Comparison of ENCODE assay signal across 24 cellular contexts in the genomic region with DNA sequence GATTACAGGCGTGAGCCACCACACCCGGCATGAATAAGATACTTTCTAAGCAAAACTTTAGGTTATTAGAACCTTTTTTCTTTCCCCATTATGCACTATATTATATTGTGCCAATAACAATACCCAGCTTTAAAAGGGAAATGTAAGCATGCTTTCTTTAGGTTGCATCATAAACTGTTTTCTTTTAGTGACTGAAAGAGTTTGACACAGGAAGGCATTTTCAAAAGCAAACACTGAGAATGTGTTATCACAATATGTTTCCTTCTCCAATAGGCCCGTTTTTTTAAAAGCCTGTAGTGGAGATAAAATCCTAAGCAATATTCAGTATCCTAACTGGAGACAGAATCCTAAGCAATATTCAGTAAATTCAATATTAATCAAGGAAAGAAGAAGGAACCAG. TPM values are rescaled to one million over a fixed set of nuclear protein-coding genes. Genes with fewer than 3 reads are reported as not detected.
DNase-seq lines count a peak whose midpoint lies in the region; FAIRE-seq and TF ChIP-seq lines count a peak whose summit lies in the region.
"Had no signal": no experiment of that assay in that cellular context is flagged by ENCODE, and none has a peak within 500 bp of the region (broad histone marks: within the 10 kb centered on the region; RNA-seq: fewer than 3 reads in every experiment).

No MANE protein-coding gene starts in this region.

- no peaks in the 10 kb centered on the region for H3K36me3 ChIP-seq in adrenal gland (replicated peaks in 1 of 2)
- H3K36me3 ChIP-seq: BLaER1 had no signal

- intact Hi-C loops in adrenal gland (cut with DNase I), result no loop called here

- H3K27ac Mint-ChIP-seq in glutamatergic neuron (ENCODE audit: unreplicated experiment), result no peak overlapping the region
- H3K27ac Mint-ChIP-seq: CD4-positive, alpha-beta memory T cell; HFFc6 had no signal

- no peaks in the 10 kb centered on the region for H3K9me3 ChIP-seq in adrenal gland (replicated peaks in 1 of 3)
- H3K9me3 ChIP-seq: BLaER1, SK-N-SH had no signal

- peaks cover 1% of the 10 kb centered on the region for H3K27me3 Mint-ChIP-seq in glutamatergic neuron (ENCODE audit: unreplicated experiment)

- 62 to 76% (median 70%) methylated on average over 3 of the region's 3 CpGs for WGBS in adrenal gland, 4 donors

- TF ChIP-seq CTCF in AG10803 (conservative IDR thresholded peaks at IDR 0.05; ENCODE audit: low read length), result no peak
- TF ChIP-seq CTCF in cardiac fibroblast (IDR thresholded peaks at IDR 0.05; ENCODE audit: low read depth, low read length), result no peak
- TF ChIP-seq CTCF in fibroblast of pulmonary artery (IDR thresholded peaks at IDR 0.05; ENCODE audit: low read length, missing control alignments), result no peak
- no peak for TF ChIP-seq CTCF in D721Med (IDR thresholded peaks at IDR 0.05; ENCODE audit: insufficient read depth, missing control alignments)
- TF ChIP-seq CTCF in adrenal gland (IDR thresholded peaks at IDR 0.05), result no peak
- no peak for TF ChIP-seq CTCF in glutamatergic neuron (IDR thresholded peaks at IDR 0.05; ENCODE audit: partially characterized antibody, unreplicated experiment)

- TF ChIP-seq POLR2A in adrenal gland (IDR thresholded peaks at IDR 0.05), result no peak

- H3K4me3 ChIP-seq in AG10803 (ENCODE audit: low read length) (no peak overlapping the region), cardiac fibroblast (replicated peaks in 1 of 2; ENCODE audit: low read depth in 2 of 2, low read length in 2 of 2) (no peak overlapping the region), fibroblast of pulmonary artery (replicated peaks; ENCODE audit: low read depth, low read length) (no peak overlapping the region), adrenal gland (no peak overlapping the region)
- H3K4me3 ChIP-seq: BLaER1 had no signal

- DNase-seq in AG10803 (ENCODE audit: low read depth) (peak; percentile 11), OCI-M1 (lab: John Stamatoyannopoulos, UW) (peak; percentile 59), cardiac fibroblast (ENCODE audit: low read depth in 2 of 2) (peak; percentile 28 to 54), fibroblast of pulmonary artery (ENCODE audit: low read depth) (peak; percentile 52), D721Med (ENCODE audit: insufficient read length, low spot score) (no peak), adrenal gland (no peak), glutamatergic neuron (no peak), AG08395 (ENCODE audit: low spot score) (no peak)
- DNase-seq: CD4-positive, alpha-beta memory T cell; H7; HFFc6; MM.1S; NCI-H1092; NCI-H146; NCI-H2029 treated with DMSO at 0.1 percent for 48 hours; NCI-H2171 treated with DMSO at 0.1 percent for 48 hours; NCI-H446; NK-92 treated with Interleukin-12 subunit alpha and Interleukin-12 subunit beta, amount 100 ng/mL, for 24 hours; SHP77; SK-N-SH had no signal

- peaks cover 8% of the 10 kb centered on the region for H3K9me3 Mint-ChIP-seq in glutamatergic neuron (ENCODE audit: unreplicated experiment)
- H3K9me3 Mint-ChIP-seq: CD4-positive, alpha-beta memory T cell; HFFc6 had no signal

- H3K27me3 ChIP-seq in adrenal gland, result no peaks in the 10 kb centered on the region
- H3K27me3 ChIP-seq: BLaER1 had no signal

- no peak overlapping the region for H3K4me3 Mint-ChIP-seq in glutamatergic neuron (ENCODE audit: unreplicated experiment)
- H3K4me3 Mint-ChIP-seq: CD4-positive, alpha-beta memory T cell; HFFc6 had no signal

- no peaks in the 10 kb centered on the region for H3K4me1 ChIP-seq in adrenal gland (replicated peaks in 1 of 2)
- H3K4me1 ChIP-seq: BLaER1 had no signal

- FAIRE-seq in D721Med (lab: Jason Lieb, UNC), result no peak
- FAIRE-seq: GM12891, GM18507, HTR-8/SVneo had no signal

- H3K36me3 Mint-ChIP-seq in glutamatergic neuron (ENCODE audit: unreplicated experiment), result no peaks in the 10 kb centered on the region
- H3K36me3 Mint-ChIP-seq: CD4-positive, alpha-beta memory T cell had no signal

- H3K4me1 Mint-ChIP-seq in glutamatergic neuron (ENCODE audit: low read depth, unreplicated experiment), result no peaks in the 10 kb centered on the region
- H3K4me1 Mint-ChIP-seq: CD4-positive, alpha-beta memory T cell had no signal

- no peak overlapping the region for H3K27ac ChIP-seq in adrenal gland
- H3K27ac ChIP-seq: BLaER1 had no signal

RNA-seq across cellular contexts. Expression of gene EPB41L5, which starts 16.7 kb away (rescaled TPM):
- 10 to 100 TPM; 10.9 to 25.8 (median 16.1) TPM for total RNA-seq in adrenal gland
- 1 to 10 TPM; 2.6 to 10.0 (median 3.0) TPM for polyA plus RNA-seq in adrenal gland
- total RNA-seq in glutamatergic neuron (ENCODE audit: unreplicated experiment), result 71.7 TPM

Comparison
In these comparisons a context has a peak if more than half of its experiments do, and no peak if none do; other contexts are left out.
1. DNase-seq: peak in AG10803 (single experiment), OCI-M1 (single experiment), cardiac fibroblast (2 of 2) and fibroblast of pulmonary artery (single experiment); none in D721Med (single experiment), adrenal gland (0 of 7), glutamatergic neuron (single experiment) and AG08395 (single experiment).